9 cellular contexts compared by ENCODE assay signal in the genomic region with DNA sequence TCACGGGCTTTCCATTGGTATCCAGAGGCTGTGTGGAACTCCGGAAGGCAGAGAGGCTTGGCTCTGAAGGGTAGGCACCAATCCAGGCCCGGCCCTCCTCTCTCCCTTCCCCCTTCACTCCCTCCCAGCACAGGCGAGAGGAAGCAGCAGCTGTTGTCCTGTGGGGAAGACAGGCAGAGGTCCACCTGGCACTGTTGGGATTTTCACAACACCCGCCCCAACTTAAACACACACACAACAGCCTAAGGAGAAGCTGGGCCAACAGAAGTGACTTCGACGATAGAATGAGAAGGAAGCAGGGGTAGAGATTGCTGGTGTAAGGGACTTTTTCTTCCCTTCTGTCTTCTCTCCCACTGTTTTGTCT. TPM values are rescaled to one million over a fixed set of nuclear protein-coding genes. Genes with fewer than 3 reads are reported as not detected.
DNase-seq lines count a peak whose midpoint lies in the region; ATAC-seq and TF ChIP-seq lines count a peak whose summit lies in the region.
"Had no signal": no experiment of that assay in that cellular context is flagged by ENCODE, and none has a peak within 500 bp of the region (broad histone marks: within the 10 kb centered on the region; RNA-seq: fewer than 3 reads in every experiment).

No MANE protein-coding gene starts in this region.

- WGBS in adrenal gland, 4 donors = 10 to 14% (median 13%) methylated on average over 6 to 7 of the region's 7 CpGs

- CTCF ChIA-PET in Calu3 (lab: Charles Lee) = interaction anchor here (1.6 to 6.7 kb wide), 3 partner anchors 14 to 68 kb away, joined by 4 to 93 read pairs (median 5); a partner anchor contains a TSS
- CTCF ChIA-PET in activated CD4-positive, alpha-beta memory T cell treated with anti-CD3 and anti-CD28 coated beads, Interleukin-2, amount 10 ng/mL, durations not matched to agents 7 days and 5 days (lab: Charles Lee) = interaction anchor here (1.0 to 3.1 kb wide), 4 partner anchors 21 to 49 kb away, joined by 3 to 60 read pairs (median 5); no protein-coding TSS in a partner anchor

- no peak overlapping the region for H3K4me3 ChIP-seq in adrenal gland

- H3K9me3 Mint-ChIP-seq in progenitor cell of endocrine pancreas (ENCODE audit: low read depth) (no peaks in the 10 kb centered on the region), Calu3 (ENCODE audit: low read depth, unreplicated experiment) (no peaks in the 10 kb centered on the region)
- no peaks in the 10 kb centered on the region for H3K9me3 Mint-ChIP-seq in activated CD4-positive, alpha-beta memory T cell treated with anti-CD3 and anti-CD28 coated beads, Interleukin-2, amount 10 ng/mL, durations not matched to agents 7 days and 5 days

- H3K4me1 Mint-ChIP-seq in progenitor cell of endocrine pancreas (ENCODE audit: low read depth) (peaks cover 20% of the 10 kb centered on the region), Calu3 (ENCODE audit: low read depth, unreplicated experiment) (peaks cover 31% of the 10 kb centered on the region)
- H3K4me1 Mint-ChIP-seq in activated CD4-positive, alpha-beta memory T cell treated with anti-CD3 and anti-CD28 coated beads, Interleukin-2, amount 10 ng/mL, durations not matched to agents 7 days and 5 days = no peaks in the 10 kb centered on the region

- H3K4me3 Mint-ChIP-seq in progenitor cell of endocrine pancreas (ENCODE audit: low read depth) (no peak overlapping the region), Calu3 (ENCODE audit: low read depth, unreplicated experiment) (no peak overlapping the region)
- no peak overlapping the region for H3K4me3 Mint-ChIP-seq in activated CD4-positive, alpha-beta memory T cell treated with anti-CD3 and anti-CD28 coated beads, Interleukin-2, amount 10 ng/mL, durations not matched to agents 7 days and 5 days

- peaks cover 14% of the 10 kb centered on the region for H3K27me3 Mint-ChIP-seq in progenitor cell of endocrine pancreas
- H3K27me3 Mint-ChIP-seq in Calu3 (ENCODE audit: unreplicated experiment) = peaks cover 70% of the 10 kb centered on the region
- peaks cover 7% of the 10 kb centered on the region for H3K27me3 Mint-ChIP-seq in activated CD4-positive, alpha-beta memory T cell treated with anti-CD3 and anti-CD28 coated beads, Interleukin-2, amount 10 ng/mL, durations not matched to agents 7 days and 5 days

- no TSS peak for BruUV-seq in Calu3 (replicated peaks; lab: Mats Ljungman, UMichigan)

- intact Hi-C loops in adrenal gland (cut with DNase I) = no loop called here
- intact Hi-C loops in left ventricle myocardium superior (cut with micrococcal nuclease) = no loop called here
- intact Hi-C loops in Calu3 (cut with micrococcal nuclease; ENCODE audit: unreplicated experiment) = no loop called here

- peak overlapping the region; percentile 18 for H3K27ac Mint-ChIP-seq in progenitor cell of endocrine pancreas
- no peak overlapping the region for H3K27ac Mint-ChIP-seq in Calu3 (ENCODE audit: unreplicated experiment)
- no peak overlapping the region for H3K27ac Mint-ChIP-seq in activated CD4-positive, alpha-beta memory T cell treated with anti-CD3 and anti-CD28 coated beads, Interleukin-2, amount 10 ng/mL, durations not matched to agents 7 days and 5 days

- H3K27me3 ChIP-seq in adrenal gland = no peaks in the 10 kb centered on the region

- peak overlapping the region in 4 of 5 donors; percentile 43 to 86 (median 78) for H3K27ac ChIP-seq in adrenal gland

- peaks cover 31 to 57% of the 10 kb centered on the region in 2 donors for H3K4me1 ChIP-seq in adrenal gland (replicated peaks in 1 of 2)

- H3K9me3 ChIP-seq in adrenal gland (replicated peaks in 1 of 3) = no peaks in the 10 kb centered on the region

- TF ChIP-seq POLR2A in adrenal gland (IDR thresholded peaks at IDR 0.05) = peak in 1 of 2 donors; percentile 62

- peak; percentile 95 for ATAC-seq in left ventricle myocardium superior
- ATAC-seq in HG03378 (IDR thresholded peaks at IDR 0.05; ENCODE audit: unreplicated experiment) = no peak

- TF ChIP-seq CTCF in adrenal gland (IDR thresholded peaks at IDR 0.05) (no peak), progenitor cell of endocrine pancreas (IDR thresholded peaks at IDR 0.05; ENCODE audit: unreplicated experiment) (no peak), Calu3 (IDR thresholded peaks at IDR 0.05; ENCODE audit: unreplicated experiment) (no peak)

- H3K36me3 ChIP-seq in adrenal gland (replicated peaks in 1 of 2) = no peaks in the 10 kb centered on the region

- peak; percentile 25 for DNase-seq in DMS53 treated with DMSO at 0.1 percent for 48 hours (lab: John Stamatoyannopoulos, UW; ENCODE audit: unreplicated experiment)
- DNase-seq in adrenal gland = peak; percentile 73 to 92 (median 87)
- peak; percentile 90 for DNase-seq in left ventricle myocardium superior
- no peak for DNase-seq in progenitor cell of endocrine pancreas (ENCODE audit: low spot score, unreplicated experiment)
- DNase-seq in NOMO-1 (lab: John Stamatoyannopoulos, UW; ENCODE audit: unreplicated experiment in 2 of 2) = no peak
- DNase-seq in Calu3 = no peak
- no peak for DNase-seq in activated CD4-positive, alpha-beta memory T cell treated with anti-CD3 and anti-CD28 coated beads, Interleukin-2, amount 10 ng/mL, durations not matched to agents 7 days and 5 days

- POLR2A ChIA-PET in activated CD4-positive, alpha-beta memory T cell treated with anti-CD3 and anti-CD28 coated beads, Interleukin-2, amount 10 ng/mL, durations not matched to agents 7 days and 5 days (lab: Charles Lee) = interaction anchor here (2.0 kb wide), 1 partner anchor 24 kb away, joined by 7 read pairs; no protein-coding TSS in a partner anchor

- H3K36me3 Mint-ChIP-seq in progenitor cell of endocrine pancreas (ENCODE audit: insufficient read depth) (no peaks in the 10 kb centered on the region), Calu3 (ENCODE audit: insufficient read depth, unreplicated experiment) (no peaks in the 10 kb centered on the region)
- H3K36me3 Mint-ChIP-seq in activated CD4-positive, alpha-beta memory T cell treated with anti-CD3 and anti-CD28 coated beads, Interleukin-2, amount 10 ng/mL, durations not matched to agents 7 days and 5 days (ENCODE audit: low read depth) = no peaks in the 10 kb centered on the region

RNA-seq across cellular contexts. Expression of a gene that starts 3.1 kb away (rescaled TPM):
- total RNA-seq in adrenal gland = under 1 TPM in 1 of 8 donors, not detected in 7; 0.34 TPM
- under 1 TPM in 1 of 3 donors, not detected in 2; 0.20 TPM for polyA plus RNA-seq in adrenal gland
- total RNA-seq in left ventricle myocardium superior = not detected
- not detected in 2 replicates for total RNA-seq in progenitor cell of endocrine pancreas
- not detected in 2 replicates for total RNA-seq in Calu3 (2022)
- total RNA-seq in activated CD4-positive, alpha-beta memory T cell treated with anti-CD3 and anti-CD28 coated beads, Interleukin-2, amount 10 ng/mL, durations not matched to agents 7 days and 5 days = not detected
- total RNA-seq: mononuclear cell had no signal

RNA-seq across cellular contexts. Expression of a gene that starts 4.4 kb away (rescaled TPM):
- total RNA-seq in adrenal gland = under 1 TPM in 1 of 8 donors, not detected in 7; 0.27 TPM
- polyA plus RNA-seq in adrenal gland = under 1 TPM in 1 of 3 donors, not detected in 2; 0.03 TPM
- total RNA-seq in left ventricle myocardium superior = not detected
- total RNA-seq in progenitor cell of endocrine pancreas = not detected in 2 replicates
- not detected in 2 replicates for total RNA-seq in Calu3 (2022)
- total RNA-seq in activated CD4-positive, alpha-beta memory T cell treated with anti-CD3 and anti-CD28 coated beads, Interleukin-2, amount 10 ng/mL, durations not matched to agents 7 days and 5 days = not detected
- total RNA-seq: mononuclear cell had no signal

RNA-seq across cellular contexts. Expression of a gene that starts 9.0 kb away (rescaled TPM):
- total RNA-seq in adrenal gland (1 to 10 TPM in 2 of 8 donors, under 1 TPM in 1, not detected in 5; 0.31 to 1.1 (median 1.0) TPM), left ventricle myocardium superior (1.2 TPM), progenitor cell of endocrine pancreas (0.84 TPM in 1 of 2 replicates, not detected in the other), Calu3 (2022) (not detected in 2 replicates)
- polyA plus RNA-seq in adrenal gland = under 1 TPM in 2 of 3 donors, not detected in 1; 0.44 to 0.80 TPM
- not detected for total RNA-seq in activated CD4-positive, alpha-beta memory T cell treated with anti-CD3 and anti-CD28 coated beads, Interleukin-2, amount 10 ng/mL, durations not matched to agents 7 days and 5 days
- total RNA-seq: mononuclear cell had no signal

RNA-seq across cellular contexts. Expression of a gene that starts 14.2 kb away (rescaled TPM):
- total RNA-seq in adrenal gland (1,000 to 10,000 TPM in 1 of 8 donors, 100 to 1,000 TPM in 7; 401 to 1,323 (median 686) TPM), left ventricle myocardium superior (315 TPM), progenitor cell of endocrine pancreas (58.6 and 61.5 TPM in 2 replicates), Calu3 (2022) (10.8 and 16.0 TPM in 2 replicates)
- 100 to 1,000 TPM; 399 to 639 (median 619) TPM for polyA plus RNA-seq in adrenal gland
- total RNA-seq in activated CD4-positive, alpha-beta memory T cell treated with anti-CD3 and anti-CD28 coated beads, Interleukin-2, amount 10 ng/mL, durations not matched to agents 7 days and 5 days = 1 to 10 TPM; 8.3 to 8.5 TPM

RNA-seq across cellular contexts. Expression of a gene that starts 18.6 kb away (rescaled TPM):
- total RNA-seq in adrenal gland = not detected
- polyA plus RNA-seq in adrenal gland = not detected
- not detected for total RNA-seq in left ventricle myocardium superior
- total RNA-seq in progenitor cell of endocrine pancreas = not detected in 2 replicates
- total RNA-seq in Calu3 (2022) = not detected in 2 replicates
- not detected for total RNA-seq in activated CD4-positive, alpha-beta memory T cell treated with anti-CD3 and anti-CD28 coated beads, Interleukin-2, amount 10 ng/mL, durations not matched to agents 7 days and 5 days
- total RNA-seq: mononuclear cell had no signal

Comparison
In these comparisons a context has a peak if more than half of its experiments do, and no peak if none do; other contexts are left out.
1. DNase-seq: peak in DMS53 treated with DMSO at 0.1 percent for 48 hours (single experiment), adrenal gland (7 of 7) and left ventricle myocardium superior (single experiment); none in progenitor cell of endocrine pancreas (single experiment), NOMO-1 (0 of 2), Calu3 (single experiment) and activated CD4-positive, alpha-beta memory T cell treated with anti-CD3 and anti-CD28 coated beads, Interleukin-2, amount 10 ng/mL, durations not matched to agents 7 days and 5 days (single experiment).